ENCODE assay signal across 24 cellular contexts in the genomic region with DNA sequence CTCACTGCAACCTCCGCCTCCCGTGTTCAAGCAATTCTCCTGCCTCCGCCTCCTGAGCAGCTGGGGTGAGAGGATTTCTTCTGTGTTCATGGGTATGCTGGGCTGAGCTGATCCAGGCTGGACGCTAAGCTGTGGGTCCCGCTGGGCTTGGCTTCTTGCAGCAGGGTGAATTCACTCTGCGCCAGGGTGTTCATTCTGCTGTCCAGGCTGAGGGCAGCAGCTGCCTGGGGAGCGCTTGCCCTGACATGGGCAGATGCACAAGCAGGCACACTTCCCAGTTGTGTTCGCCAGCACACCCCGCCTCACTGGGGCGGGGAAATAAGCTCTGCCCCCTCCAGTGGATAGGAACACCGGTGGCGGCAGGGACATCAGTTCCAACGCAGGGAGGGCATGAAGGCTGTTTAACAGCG. TPM values are rescaled to one million over a fixed set of nuclear protein-coding genes. Genes with fewer than 3 reads are reported as not detected.
DNase-seq lines count a peak whose midpoint lies in the region; ATAC-seq and TF ChIP-seq lines count a peak whose summit lies in the region.
"Had no signal": no experiment of that assay in that cellular context is flagged by ENCODE, and none has a peak within 500 bp of the region (broad histone marks: within the 10 kb centered on the region; RNA-seq: fewer than 3 reads in every experiment).

No MANE protein-coding gene starts in this region.

- no peak overlapping the region for H3K27ac Mint-ChIP-seq in activated T-helper 1 cell treated with anti-CD3 and anti-CD28 coated beads, Interleukin-12 subunit alpha, Interleukin-12 subunit beta, Interleukin-2, Interleukin-4 antibody, amounts not matched to agents 30 ng/mL and 10 ng/mL and 1 ng/mL, durations not matched to agents 14 hours and 24 hours and 36 hours
- H3K27ac Mint-ChIP-seq: activated naive CD4-positive, alpha-beta T cell treated with anti-CD3 and anti-CD28 coated beads, Interleukin-2, amount 50 U/mL, for 24 hours; CD8-positive, alpha-beta T cell; stimulated activated effector memory CD8-positive, alpha-beta T cell treated with anti-CD3 and anti-CD28 coated beads, Interleukin-12 subunit alpha, Interleukin-12 subunit beta, amount 100 ng/mL, for 72 hours had no signal

- H3K27ac ChIP-seq in angular gyrus (ENCODE audit: low read depth, low read length) (peak overlapping the region; percentile 9), parathyroid adenoma (no peak overlapping the region)
- H3K27ac ChIP-seq: lower lobe of right lung, transverse colon, VCaP had no signal

- peaks cover 31% of the 10 kb centered on the region for H3K36me3 Mint-ChIP-seq in activated T-helper 1 cell treated with anti-CD3 and anti-CD28 coated beads, Interleukin-12 subunit alpha, Interleukin-12 subunit beta, Interleukin-2, Interleukin-4 antibody, amounts not matched to agents 30 ng/mL and 10 ng/mL and 1 ng/mL, durations not matched to agents 14 hours and 24 hours and 36 hours (ENCODE audit: low read depth)

- peaks cover 2% of the 10 kb centered on the region for H3K4me1 Mint-ChIP-seq in activated T-helper 1 cell treated with anti-CD3 and anti-CD28 coated beads, Interleukin-12 subunit alpha, Interleukin-12 subunit beta, Interleukin-2, Interleukin-4 antibody, amounts not matched to agents 30 ng/mL and 10 ng/mL and 1 ng/mL, durations not matched to agents 14 hours and 24 hours and 36 hours (ENCODE audit: low read depth)

- no peak for ATAC-seq in HG03354 (IDR thresholded peaks at IDR 0.05; ENCODE audit: poor library complexity, severe bottlenecking, unreplicated experiment)
- ATAC-seq: CD8-positive, alpha-beta T cell; lower lobe of right lung; naive thymus-derived CD4-positive, alpha-beta T cell; Right ventricle myocardium inferior; stimulated activated effector memory CD8-positive, alpha-beta T cell treated with anti-CD3 and anti-CD28 coated beads, Interleukin-12 subunit alpha, Interleukin-12 subunit beta, amount 100 ng/mL, for 72 hours had no signal

- in situ Hi-C loops in KBM-7 (cut with MboI; ENCODE audit: low pct_unique_long_range_greater_than_20kb, low sequenced_read_pairs), result no loop called here

- no peak for TF ChIP-seq CTCF in parathyroid adenoma (IDR thresholded peaks at IDR 0.05)

- H3K9me3 ChIP-seq in parathyroid adenoma (ENCODE audit: control insufficient read depth, low read length), result no peaks in the 10 kb centered on the region
- H3K9me3 ChIP-seq: HAP-1, lower lobe of right lung, transverse colon had no signal

- H3K4me3 Mint-ChIP-seq in activated T-helper 1 cell treated with anti-CD3 and anti-CD28 coated beads, Interleukin-12 subunit alpha, Interleukin-12 subunit beta, Interleukin-2, Interleukin-4 antibody, amounts not matched to agents 30 ng/mL and 10 ng/mL and 1 ng/mL, durations not matched to agents 14 hours and 24 hours and 36 hours, result no peak overlapping the region
- H3K4me3 Mint-ChIP-seq: activated naive CD4-positive, alpha-beta T cell treated with anti-CD3 and anti-CD28 coated beads, Interleukin-2, amount 50 U/mL, for 24 hours; CD8-positive, alpha-beta T cell; naive thymus-derived CD4-positive, alpha-beta T cell; stimulated activated effector memory CD8-positive, alpha-beta T cell treated with anti-CD3 and anti-CD28 coated beads, Interleukin-12 subunit alpha, Interleukin-12 subunit beta, amount 100 ng/mL, for 72 hours had no signal

- H3K27me3 Mint-ChIP-seq in activated T-helper 1 cell treated with anti-CD3 and anti-CD28 coated beads, Interleukin-12 subunit alpha, Interleukin-12 subunit beta, Interleukin-2, Interleukin-4 antibody, amounts not matched to agents 30 ng/mL and 10 ng/mL and 1 ng/mL, durations not matched to agents 14 hours and 24 hours and 36 hours (ENCODE audit: insufficient read depth), result no peaks in the 10 kb centered on the region
- H3K27me3 Mint-ChIP-seq: activated naive CD4-positive, alpha-beta T cell treated with anti-CD3 and anti-CD28 coated beads, Interleukin-2, amount 50 U/mL, for 24 hours; naive thymus-derived CD4-positive, alpha-beta T cell had no signal

- DNase-seq in D341Med (ENCODE audit: low spot score) (peak; percentile 66), inferior parietal cortex (ENCODE audit: extremely low spot score) (peak; percentile 60), KBM-7 (no peak), NCI-H748 treated with DMSO at 0.1 percent for 48 hours (lab: John Stamatoyannopoulos, UW) (no peak)
- DNase-seq in activated T-helper 1 cell treated with anti-CD3 and anti-CD28 coated beads, Interleukin-12 subunit alpha, Interleukin-12 subunit beta, Interleukin-2, Interleukin-4 antibody, amounts not matched to agents 30 ng/mL and 10 ng/mL and 1 ng/mL, durations not matched to agents 14 hours and 24 hours and 36 hours (ENCODE audit: low spot score), result no peak
- DNase-seq: ACHN; activated CD4-positive, alpha-beta T cell treated with anti-CD3 and anti-CD28 coated beads, Interleukin-2, amount 50 U/mL, for 48 hours; CD8-positive, alpha-beta T cell; cortex of kidney; lower lobe of right lung; naive thymus-derived CD4-positive, alpha-beta T cell; NCI-H187 treated with DMSO at 0.1 percent for 48 hours; stimulated activated CD4-positive, alpha-beta T cell treated with anti-CD3 and anti-CD28 coated beads, Interleukin-15, amount 100 ng/mL, for 24 hours; T-helper 1 cell; transverse colon had no signal

- H3K79me2 ChIP-seq in parathyroid adenoma, result no peaks in the 10 kb centered on the region

- peak overlapping the region; percentile 9 for H3K4me3 ChIP-seq in parathyroid adenoma (ENCODE audit: low read depth, low read length)
- H3K4me3 ChIP-seq: HAP-1, lower lobe of right lung, transverse colon had no signal

- H3K9ac ChIP-seq in parathyroid adenoma, result no peak overlapping the region

- H2AFZ ChIP-seq in parathyroid adenoma, result no peak overlapping the region

- peak overlapping the region; percentile 9 for H3K4me2 ChIP-seq in parathyroid adenoma (ENCODE audit: low read length)

- no peaks in the 10 kb centered on the region for H3K27me3 ChIP-seq in parathyroid adenoma (ENCODE audit: control insufficient read depth, insufficient read depth, low read length)
- H3K27me3 ChIP-seq: transverse colon had no signal

- no peaks in the 10 kb centered on the region for H3K4me1 ChIP-seq in parathyroid adenoma

- no peaks in the 10 kb centered on the region for H3K9me3 Mint-ChIP-seq in activated T-helper 1 cell treated with anti-CD3 and anti-CD28 coated beads, Interleukin-12 subunit alpha, Interleukin-12 subunit beta, Interleukin-2, Interleukin-4 antibody, amounts not matched to agents 30 ng/mL and 10 ng/mL and 1 ng/mL, durations not matched to agents 14 hours and 24 hours and 36 hours
- H3K9me3 Mint-ChIP-seq: activated naive CD4-positive, alpha-beta T cell treated with anti-CD3 and anti-CD28 coated beads, Interleukin-2, amount 50 U/mL, for 24 hours; CD8-positive, alpha-beta T cell; naive thymus-derived CD4-positive, alpha-beta T cell; stimulated activated effector memory CD8-positive, alpha-beta T cell treated with anti-CD3 and anti-CD28 coated beads, Interleukin-12 subunit alpha, Interleukin-12 subunit beta, amount 100 ng/mL, for 72 hours had no signal

- intact Hi-C loops in activated T-helper 1 cell treated with anti-CD3 and anti-CD28 coated beads, Interleukin-12 subunit alpha, Interleukin-12 subunit beta, Interleukin-2, Interleukin-4 antibody, amounts not matched to agents 30 ng/mL and 10 ng/mL and 1 ng/mL, durations not matched to agents 14 hours and 24 hours and 36 hours (cut with micrococcal nuclease), result no loop called here

- no peaks in the 10 kb centered on the region for H3K36me3 ChIP-seq in parathyroid adenoma (ENCODE audit: control insufficient read depth, insufficient read depth, low read length)

RNA-seq across cellular contexts. Expression of a gene that starts 7.3 kb away (rescaled TPM):
- 9.3 and 10.2 TPM in 2 replicates for total RNA-seq in activated T-helper 1 cell treated with anti-CD3 and anti-CD28 coated beads, Interleukin-12 subunit alpha, Interleukin-12 subunit beta, Interleukin-2, Interleukin-4 antibody, amounts not matched to agents 30 ng/mL and 10 ng/mL and 1 ng/mL, durations not matched to agents 14 hours and 24 hours and 36 hours

RNA-seq across cellular contexts. Expression of a gene that starts 11.0 kb away (rescaled TPM):
- 36.6 and 39.2 TPM in 2 replicates for total RNA-seq in activated T-helper 1 cell treated with anti-CD3 and anti-CD28 coated beads, Interleukin-12 subunit alpha, Interleukin-12 subunit beta, Interleukin-2, Interleukin-4 antibody, amounts not matched to agents 30 ng/mL and 10 ng/mL and 1 ng/mL, durations not matched to agents 14 hours and 24 hours and 36 hours

RNA-seq across cellular contexts. Expression of a gene that starts 36.4 kb away (rescaled TPM):
- total RNA-seq in activated T-helper 1 cell treated with anti-CD3 and anti-CD28 coated beads, Interleukin-12 subunit alpha, Interleukin-12 subunit beta, Interleukin-2, Interleukin-4 antibody, amounts not matched to agents 30 ng/mL and 10 ng/mL and 1 ng/mL, durations not matched to agents 14 hours and 24 hours and 36 hours, result 13.8 and 15.4 TPM in 2 replicates

RNA-seq across cellular contexts. Expression of a gene that starts 42.3 kb away (rescaled TPM):
- total RNA-seq in activated T-helper 1 cell treated with anti-CD3 and anti-CD28 coated beads, Interleukin-12 subunit alpha, Interleukin-12 subunit beta, Interleukin-2, Interleukin-4 antibody, amounts not matched to agents 30 ng/mL and 10 ng/mL and 1 ng/mL, durations not matched to agents 14 hours and 24 hours and 36 hours, result 1.4 and 1.5 TPM in 2 replicates
- total RNA-seq: glomerular endothelial cell had no signal

Comparison
In these comparisons a context has a peak if more than half of its experiments do, and no peak if none do; other contexts are left out.
1. DNase-seq: peak in D341Med (single experiment) and inferior parietal cortex (single experiment); none in KBM-7 (single experiment), activated T-helper 1 cell treated with anti-CD3 and anti-CD28 coated beads, Interleukin-12 subunit alpha, Interleukin-12 subunit beta, Interleukin-2, Interleukin-4 antibody, amounts not matched to agents 30 ng/mL and 10 ng/mL and 1 ng/mL, durations not matched to agents 14 hours and 24 hours and 36 hours (single experiment) and NCI-H748 treated with DMSO at 0.1 percent for 48 hours (single experiment).